ENCODE assay signal across 1 cellular context in the genomic region with DNA sequence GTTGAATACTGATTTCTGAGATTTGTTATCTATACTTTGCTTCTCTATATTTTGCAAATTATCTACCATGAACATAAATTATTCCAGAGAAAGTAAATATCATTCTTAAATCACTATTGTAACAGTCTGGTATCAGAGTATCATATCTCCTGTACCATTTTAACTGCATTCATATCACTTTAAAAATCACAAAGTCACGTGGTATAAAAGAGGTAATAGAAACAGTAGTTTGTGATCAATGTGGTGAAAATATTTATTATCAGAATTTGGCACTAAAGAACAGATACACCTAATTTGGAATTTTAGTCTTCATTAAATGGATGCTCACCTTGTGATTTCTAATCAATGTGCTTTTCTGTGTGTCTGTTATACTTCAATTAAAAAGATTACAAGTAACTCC.
TF ChIP-seq lines count a peak whose summit lies in the region.

No MANE protein-coding gene starts in this region.

TF ChIP-seq in endothelial cell of umbilical vein, 7 proteins besides CTCF, POLR2A, EP300 and RAD21:
- TF ChIP-seq GATA2 (IDR thresholded peaks at IDR 0.05; ENCODE audit: insufficient read depth, insufficient read length, low read depth, low read length) (no peak), MYC (IDR thresholded peaks at IDR 0.05; ENCODE audit: low read depth, low read length) (no peak), JUN (IDR thresholded peaks at IDR 0.05; ENCODE audit: borderline replicate concordance, insufficient read depth, insufficient read length, low read depth) (no peak), EZH2 (IDR thresholded peaks at IDR 0.05; ENCODE audit: borderline replicate concordance, low read depth, low read length, severe bottlenecking) (no peak), POLR2AphosphoS5 (IDR thresholded peaks at IDR 0.05; ENCODE audit: insufficient read depth, low read depth, low read length) (no peak), FOS (IDR thresholded peaks at IDR 0.05; ENCODE audit: borderline replicate concordance, insufficient read depth, low read length) (no peak)
- TF ChIP-seq, protein P1, sequence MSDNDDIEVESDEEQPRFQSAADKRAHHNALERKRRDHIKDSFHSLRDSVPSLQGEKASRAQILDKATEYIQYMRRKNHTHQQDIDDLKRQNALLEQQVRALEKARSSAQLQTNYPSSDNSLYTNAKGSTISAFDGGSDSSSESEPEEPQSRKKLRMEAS (IDR thresholded peaks at IDR 0.05; ENCODE audit: insufficient read depth, insufficient read length) = no peak
TF ChIP-seq in endothelial cell of umbilical vein: peak in this region for 0.
